Comparison of ENCODE assay signal across 24 cellular contexts in genomic region chr4:35175894-35176293, GRCh38.
"Had no signal": no experiment of that assay in that cellular context is flagged by ENCODE, and none has a peak within 500 bp of the region (broad histone marks: within the 10 kb centered on the region; RNA-seq: fewer than 3 reads in every experiment).

No MANE protein-coding gene starts in this region.

- H3K4me1 Mint-ChIP-seq: naive B cell; stimulated activated memory B cell treated with anti-CD40 and anti-IgM and Interleukin-4, amounts not matched to agents 10 μg/mL and 1 μg/mL and 100 μg/mL, for 72 hours had no signal

- H3K36me3 Mint-ChIP-seq: activated naive CD8-positive, alpha-beta T cell; naive B cell; stimulated activated memory B cell treated with anti-CD40 and anti-IgM and Interleukin-4, amounts not matched to agents 10 μg/mL and 1 μg/mL and 100 μg/mL, for 72 hours had no signal

- H3K9me3 Mint-ChIP-seq: activated T-cell treated with anti-CD3 and anti-CD28 coated beads, Interleukin-2, amount 50 U/mL, for 4 hours; activated T-helper 2 cell treated with anti-CD3 and anti-CD28 coated beads, Interferon-gamma antibody, Interleukin-2, Interleukin-4, amounts not matched to agents 10 μg/mL and 5 μg/mL and 100 μg/mL, durations not matched to agents 14 hours and 24 hours and 36 hours had no signal

- ATAC-seq: activated T-cell treated with anti-CD3 and anti-CD28 coated beads, Interleukin-2, amount 50 U/mL, for 4 hours; heart right ventricle; left colon; right lobe of liver; stimulated activated memory B cell treated with anti-CD40 and anti-IgM and Interleukin-4, amounts not matched to agents 10 μg/mL and 1 μg/mL and 100 μg/mL, for 72 hours had no signal

- H3K4me3 Mint-ChIP-seq: activated naive CD8-positive, alpha-beta T cell; activated T-cell treated with anti-CD3 and anti-CD28 coated beads, Interleukin-2, amount 50 U/mL, for 4 hours; dendritic cell treated with granulocyte-macrophage colony-stimulating factor and Interleukin-4, amounts not matched to agents 40 ng/mL and 50 ng/mL, for 4 days; naive B cell; stimulated activated memory B cell treated with anti-CD40 and anti-IgM and Interleukin-4, amounts not matched to agents 10 μg/mL and 1 μg/mL and 100 μg/mL, for 72 hours had no signal

- H3K27ac Mint-ChIP-seq: activated naive CD8-positive, alpha-beta T cell; activated T-helper 2 cell treated with anti-CD3 and anti-CD28 coated beads, Interferon-gamma antibody, Interleukin-2, Interleukin-4, amounts not matched to agents 10 μg/mL and 5 μg/mL and 100 μg/mL, durations not matched to agents 14 hours and 24 hours and 36 hours; dendritic cell treated with granulocyte-macrophage colony-stimulating factor and Interleukin-4, amounts not matched to agents 40 ng/mL and 50 ng/mL, for 4 days; naive B cell; stimulated activated memory B cell treated with anti-CD40 and anti-IgM and Interleukin-4, amounts not matched to agents 10 μg/mL and 1 μg/mL and 100 μg/mL, for 72 hours had no signal

- H3K27me3 Mint-ChIP-seq: activated naive CD8-positive, alpha-beta T cell; dendritic cell treated with granulocyte-macrophage colony-stimulating factor and Interleukin-4, amounts not matched to agents 40 ng/mL and 50 ng/mL, for 4 days; naive B cell; stimulated activated memory B cell treated with anti-CD40 and anti-IgM and Interleukin-4, amounts not matched to agents 10 μg/mL and 1 μg/mL and 100 μg/mL, for 72 hours had no signal

- FAIRE-seq: endometrium, urothelium cell line had no signal

- DNase-seq: activated CD4-positive, alpha-beta T cell treated with anti-CD3 and anti-CD28 coated beads, Interleukin-2, amount 50 U/mL, for 4 hours; activated CD8-positive, alpha-beta memory T cell treated with anti-CD3 and anti-CD28 coated beads for 24 hours; activated CD8-positive, alpha-beta memory T cell treated with anti-CD3 and anti-CD28 coated beads, Interleukin-2, amount 50 U/mL, for 4 hours; activated naive CD4-positive, alpha-beta T cell; activated T-cell treated with anti-CD3 and anti-CD28 coated beads, Interleukin-2, amount 50 U/mL, for 4 hours; adrenal gland; brain microvascular endothelial cell; caudate nucleus; effector CD4-positive, alpha-beta T cell; heart right ventricle; left colon; mesendoderm; naive B cell; nucleus accumbens; right lobe of liver; stimulated activated CD4-positive, alpha-beta T cell treated with anti-CD3 and anti-CD28 coated beads, Interleukin-2, amount 100 ng/mL, for 24 hours; stomach; transverse colon had no signal
